9 cellular contexts compared by ENCODE assay signal in the genomic region with DNA sequence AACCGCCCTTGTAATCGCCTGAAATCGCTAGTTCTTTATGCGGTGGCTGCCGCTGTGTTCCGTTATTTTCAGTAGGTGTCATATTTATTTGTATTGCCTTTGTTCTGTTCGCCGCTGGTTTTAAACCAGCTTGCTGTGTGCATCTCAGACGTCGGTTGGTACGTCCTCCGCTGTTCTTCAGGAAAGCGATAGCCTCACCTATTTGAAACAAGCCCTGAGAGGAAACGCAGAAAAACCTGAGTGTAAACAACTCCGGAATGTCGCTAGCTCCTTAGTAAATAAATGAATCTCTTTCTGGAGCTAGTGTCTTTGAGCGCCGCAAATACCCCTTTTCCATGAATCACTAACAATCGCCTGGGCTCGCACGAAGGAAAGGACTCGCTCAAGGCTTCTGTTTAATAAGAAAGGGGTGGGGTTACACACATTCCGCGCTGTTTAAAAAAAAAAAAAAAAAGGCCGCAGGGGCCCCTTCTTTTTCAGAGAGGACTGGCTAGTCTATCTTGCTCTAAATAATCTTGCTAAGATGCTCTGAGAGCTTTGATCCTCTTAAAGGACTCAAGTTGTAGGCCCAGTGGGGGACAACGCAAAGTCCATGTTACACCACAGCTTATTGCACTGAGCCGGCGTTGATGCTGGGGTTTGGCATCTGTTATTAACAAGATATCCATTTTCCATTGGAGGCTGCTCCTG. TPM values are rescaled to one million over a fixed set of nuclear protein-coding genes. Genes with fewer than 3 reads are reported as not detected.
DNase-seq lines count a peak whose midpoint lies in the region; ATAC-seq, FAIRE-seq and TF ChIP-seq lines count a peak whose summit lies in the region.
"Had no signal": no experiment of that assay in that cellular context is flagged by ENCODE, and none has a peak within 500 bp of the region (broad histone marks: within the 10 kb centered on the region; RNA-seq: fewer than 3 reads in every experiment).

No MANE protein-coding gene starts in this region.

- H3K36me3 ChIP-seq in kidney (ENCODE audit: control insufficient read depth in 1 of 2, insufficient read depth in 2 of 2, low read length in 2 of 2): no peaks in the 10 kb centered on the region
- H3K36me3 ChIP-seq in testis (ENCODE audit: low read depth, missing control alignments): no peaks in the 10 kb centered on the region
- H3K36me3 ChIP-seq in pancreas: no peaks in the 10 kb centered on the region
- H3K36me3 ChIP-seq: BLaER1 had no signal

- peak overlapping the region; percentile 74 for H3K4me3 Mint-ChIP-seq in activated T-cell treated with anti-CD3 and anti-CD28 coated beads, Interleukin-2, amount 50 U/mL, for 4 hours

- peaks cover 32% of the 10 kb centered on the region for H3K4me1 Mint-ChIP-seq in activated T-cell treated with anti-CD3 and anti-CD28 coated beads, Interleukin-2, amount 50 U/mL, for 4 hours (ENCODE audit: low read depth)

- TF ChIP-seq CTCF in kidney (IDR thresholded peaks at IDR 0.05; ENCODE audit: borderline replicate concordance, extremely low read depth, insufficient read depth) (no peak), testis (IDR thresholded peaks at IDR 0.05) (no peak), pancreas (IDR thresholded peaks at IDR 0.05) (no peak)

- H3K4me3 ChIP-seq in kidney (ENCODE audit: low read length in 2 of 2) (peak overlapping the region; percentile 67 to 85), testis (peak overlapping the region; percentile 81 to 85), pancreas (no peak overlapping the region)
- H3K4me3 ChIP-seq: BLaER1 had no signal

- no peak for DNase-seq in activated T-cell treated with anti-CD3 and anti-CD28 coated beads, Interleukin-2, amount 50 U/mL, for 4 hours
- DNase-seq in activated T-cell treated with anti-CD3 and anti-CD28 coated beads for 4 hours (no peak), kidney (peak; percentile 43), testis (peak; percentile 18), pancreas (no peak)
- peak; percentile 50 for DNase-seq in activated CD8-positive, alpha-beta memory T cell treated with anti-CD3 and anti-CD28 coated beads, Interleukin-2, amount 50 U/mL, for 48 hours
- no peak for DNase-seq in NK-92 treated with Interleukin-12 subunit alpha and Interleukin-12 subunit beta, amount 100 ng/mL, for 24 hours (lab: John Stamatoyannopoulos, UW)

- no peak for TF ChIP-seq POLR2A in testis (IDR thresholded peaks at IDR 0.05)

- H3K4me1 ChIP-seq in kidney (ENCODE audit: control insufficient read depth in 1 of 2, insufficient read depth in 1 of 2, low read depth in 1 of 2, low read length in 2 of 2) (peaks cover 7 to 12% of the 10 kb centered on the region in 2 donors), testis (peaks cover 20% of the 10 kb centered on the region), pancreas (peaks cover 0 to 14% (median 5%) of the 10 kb centered on the region in 3 donors)

- H3K9me3 ChIP-seq in kidney (ENCODE audit: control insufficient read depth in 1 of 2, low read length in 2 of 2): no peaks in the 10 kb centered on the region
- H3K9me3 ChIP-seq in testis: no peaks in the 10 kb centered on the region
- H3K9me3 ChIP-seq in pancreas: no peaks in the 10 kb centered on the region

- H3K9me3 Mint-ChIP-seq in activated T-cell treated with anti-CD3 and anti-CD28 coated beads, Interleukin-2, amount 50 U/mL, for 4 hours: peaks cover 4% of the 10 kb centered on the region

- intact Hi-C loops in kidney (cut with DNase I) (no loop called here), testis (cut with DNase I; ENCODE audit: low total_unique reads) (loop anchor here (5.0 kb wide), 1 partner anchor 505 kb away; no protein-coding TSS in a partner anchor), pancreas (cut with DNase I) (loop anchor here in 2 of 3 donors (10.0 kb wide), 2 partner anchors 322 to 432 kb away; no protein-coding TSS in a partner anchor)

- peak overlapping the region; percentile 75 to 95 for H3K9ac ChIP-seq in kidney (ENCODE audit: low read length in 2 of 2)
- H3K9ac ChIP-seq: BLaER1 had no signal

- FAIRE-seq in kidney (lab: Jason Lieb, UNC) (no peak), pancreas (lab: Jason Lieb, UNC) (no peak)

- ATAC-seq in activated T-cell treated with anti-CD3 and anti-CD28 coated beads, Interleukin-2, amount 50 U/mL, for 4 hours: no peak
- ATAC-seq in pancreas (no peak), HG03045 (IDR thresholded peaks at IDR 0.05; ENCODE audit: unreplicated experiment) (no peak)

- H3K27ac ChIP-seq in kidney (ENCODE audit: low read depth in 2 of 2, low read length in 2 of 2): peak overlapping the region; percentile 85 to 97
- H3K27ac ChIP-seq in testis: peak overlapping the region; percentile 93 to 98
- H3K27ac ChIP-seq in pancreas: no peak overlapping the region
- H3K27ac ChIP-seq: BLaER1 had no signal

- WGBS in testis, 2 donors: 11% methylated on average over 28 of the region's 28 CpGs
- WGBS in pancreas, 2 donors: 10 to 11% methylated on average over 28 of the region's 28 CpGs

- peaks cover 2% of the 10 kb centered on the region for H3K36me3 Mint-ChIP-seq in activated T-cell treated with anti-CD3 and anti-CD28 coated beads, Interleukin-2, amount 50 U/mL, for 4 hours (ENCODE audit: insufficient read depth)

- peaks cover 82% of the 10 kb centered on the region for H3K27me3 Mint-ChIP-seq in activated T-cell treated with anti-CD3 and anti-CD28 coated beads, Interleukin-2, amount 50 U/mL, for 4 hours (ENCODE audit: low read depth)

- no peaks in the 10 kb centered on the region for H3K27me3 ChIP-seq in testis
- H3K27me3 ChIP-seq in pancreas: peaks cover 8 to 75% (median 29%) of the 10 kb centered on the region in 4 donors

RNA-seq across cellular contexts. Expression of gene HOXD8, which starts 3.0 kb away (rescaled TPM):
- under 1 TPM in 1 of 3 donors, not detected in 2; 0.11 TPM for total RNA-seq in activated T-cell treated with anti-CD3 and anti-CD28 coated beads, Interleukin-2, amount 50 U/mL, for 4 hours
- total RNA-seq in kidney (76.5 TPM), testis (10 to 100 TPM; 39.8 to 41.2 TPM), pancreas (under 1 TPM; 0.19 to 0.87 (median 0.61) TPM)
- polyA plus RNA-seq in kidney (ENCODE audit: insufficient read depth, low read depth, low replicate concordance) (122 TPM), testis (ENCODE audit: insufficient read depth, low read depth, low replicate concordance) (36.6 TPM), pancreas (1 to 10 TPM in 1 of 2 donors, under 1 TPM in 1; 0.61 to 1.5 TPM)

RNA-seq across cellular contexts. Expression of gene HOXD9, which starts 10.0 kb away (rescaled TPM):
- not detected for total RNA-seq in activated T-cell treated with anti-CD3 and anti-CD28 coated beads, Interleukin-2, amount 50 U/mL, for 4 hours
- total RNA-seq in kidney: 36.5 TPM
- 36.4 TPM for polyA plus RNA-seq in kidney (ENCODE audit: insufficient read depth, low read depth, low replicate concordance)
- 10 to 100 TPM; 15.7 to 21.2 TPM for total RNA-seq in testis
- polyA plus RNA-seq in testis (ENCODE audit: insufficient read depth, low read depth, low replicate concordance): 8.2 TPM
- under 1 TPM in 4 of 6 donors, not detected in 2; 0.12 to 0.47 (median 0.20) TPM for total RNA-seq in pancreas
- 1 to 10 TPM in 1 of 2 donors, under 1 TPM in 1; 0.49 to 1.1 TPM for polyA plus RNA-seq in pancreas

RNA-seq across cellular contexts. Expression of gene HOXD10, which starts 16.0 kb away (rescaled TPM):
- total RNA-seq in activated T-cell treated with anti-CD3 and anti-CD28 coated beads, Interleukin-2, amount 50 U/mL, for 4 hours: not detected
- 35.4 TPM for total RNA-seq in kidney
- polyA plus RNA-seq in kidney (ENCODE audit: insufficient read depth, low read depth, low replicate concordance): 28.2 TPM
- total RNA-seq in testis: 1 to 10 TPM; 2.7 to 3.3 TPM
- polyA plus RNA-seq in testis (ENCODE audit: insufficient read depth, low read depth, low replicate concordance): 0.92 TPM
- not detected for total RNA-seq in pancreas
- not detected for polyA plus RNA-seq in pancreas

RNA-seq across cellular contexts. Expression of gene HOXD4, which starts 18.8 kb away (rescaled TPM):
- total RNA-seq in activated T-cell treated with anti-CD3 and anti-CD28 coated beads, Interleukin-2, amount 50 U/mL, for 4 hours: not detected
- total RNA-seq in kidney (27.8 TPM), testis (10 to 100 TPM; 11.5 to 13.3 TPM), pancreas (under 1 TPM in 4 of 6 donors, not detected in 2; 0.13 to 0.31 (median 0.27) TPM)
- polyA plus RNA-seq in kidney (ENCODE audit: insufficient read depth, low read depth, low replicate concordance) (12.1 TPM), testis (ENCODE audit: insufficient read depth, low read depth, low replicate concordance) (2.7 TPM), pancreas (1 to 10 TPM; 1.0 to 1.8 TPM)

RNA-seq across cellular contexts. Expression of gene HOXD3, which starts 24.6 kb away (rescaled TPM):
- not detected for total RNA-seq in activated T-cell treated with anti-CD3 and anti-CD28 coated beads, Interleukin-2, amount 50 U/mL, for 4 hours
- 29.3 TPM for total RNA-seq in kidney
- 16.9 TPM for polyA plus RNA-seq in kidney (ENCODE audit: insufficient read depth, low read depth, low replicate concordance)
- 10 to 100 TPM; 14.0 to 22.3 TPM for total RNA-seq in testis
- 2.7 TPM for polyA plus RNA-seq in testis (ENCODE audit: insufficient read depth, low read depth, low replicate concordance)
- under 1 TPM in 5 of 6 donors, not detected in 1; 0.23 to 0.38 (median 0.25) TPM for total RNA-seq in pancreas
- under 1 TPM; 0.19 to 0.68 TPM for polyA plus RNA-seq in pancreas

Comparison
In these comparisons a context has a peak if more than half of its experiments do, and no peak if none do; other contexts are left out.
1. DNase-seq: peak in activated CD8-positive, alpha-beta memory T cell treated with anti-CD3 and anti-CD28 coated beads, Interleukin-2, amount 50 U/mL, for 48 hours (single experiment), kidney (single experiment) and testis (single experiment); none in activated T-cell treated with anti-CD3 and anti-CD28 coated beads, Interleukin-2, amount 50 U/mL, for 4 hours (single experiment), activated T-cell treated with anti-CD3 and anti-CD28 coated beads for 4 hours (single experiment), NK-92 treated with Interleukin-12 subunit alpha and Interleukin-12 subunit beta, amount 100 ng/mL, for 24 hours (single experiment) and pancreas (0 of 6).
2. H3K27ac ChIP-seq: peak in kidney (2 of 2) and testis (2 of 2); none in pancreas (0 of 4).
3. H3K4me3 ChIP-seq: peak in kidney (2 of 2) and testis (2 of 2); none in pancreas (0 of 4).
4. RNA of gene HOXD8, which starts 3.0 kb away (total RNA-seq): 76.5 TPM in kidney (single experiment) and 39.8 to 41.2 TPM in testis; 0.19 to 0.87 TPM in pancreas and 0.11 TPM in activated T-cell treated with anti-CD3 and anti-CD28 coated beads, Interleukin-2, amount 50 U/mL, for 4 hours; every median in the first group is over 10 times any median in the second.
5. RNA of gene HOXD9, which starts 10.0 kb away (total RNA-seq): 36.5 TPM in kidney (single experiment) and 15.7 to 21.2 TPM in testis; 0.12 to 0.47 TPM in pancreas and not detected in activated T-cell treated with anti-CD3 and anti-CD28 coated beads, Interleukin-2, amount 50 U/mL, for 4 hours; every median in the first group is over 10 times any median in the second.